In the genomic region with DNA sequence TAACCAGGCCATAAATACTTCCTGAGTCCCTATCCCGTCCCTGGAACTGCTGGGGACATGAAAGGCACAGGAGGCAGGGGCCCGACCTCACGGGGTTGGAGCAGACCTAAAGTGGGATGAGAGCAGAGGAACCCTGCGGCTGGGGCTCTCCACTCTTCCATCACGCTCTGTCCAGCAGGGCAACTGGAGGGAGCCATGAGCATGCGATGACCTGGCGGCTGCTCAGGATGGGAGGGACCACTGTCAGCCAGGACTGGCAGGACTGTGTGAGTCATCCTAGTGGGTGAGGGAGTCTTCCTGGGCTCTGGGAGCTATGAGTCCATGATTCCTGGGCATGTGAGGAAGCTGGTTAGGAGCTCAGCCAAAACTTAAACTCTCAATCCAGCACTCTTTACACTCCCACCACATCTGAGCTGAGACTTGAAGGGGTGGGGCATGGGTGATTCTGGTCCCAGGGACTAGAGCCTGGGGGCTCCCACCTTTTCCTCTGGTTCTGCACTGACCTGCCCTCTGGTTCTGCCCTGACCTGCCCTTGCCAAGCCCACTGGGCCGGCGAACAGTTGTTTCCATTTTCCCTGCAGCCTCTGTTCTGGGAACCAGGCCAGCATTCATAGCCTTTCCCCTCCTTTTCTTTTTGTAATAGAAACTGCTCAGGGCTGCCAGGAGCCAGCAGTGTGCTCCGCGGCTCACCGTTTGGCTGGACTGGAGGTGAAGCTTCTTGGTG, we compare ENCODE assay signal across 1 cellular context.
TF ChIP-seq lines count a peak whose summit lies in the region.

No MANE protein-coding gene starts in this region.

TF ChIP-seq in HepG2, 621 proteins besides CTCF, POLR2A, EP300 and RAD21 (continued from another document and continues in another):
- TF ChIP-seq, protein P1, sequence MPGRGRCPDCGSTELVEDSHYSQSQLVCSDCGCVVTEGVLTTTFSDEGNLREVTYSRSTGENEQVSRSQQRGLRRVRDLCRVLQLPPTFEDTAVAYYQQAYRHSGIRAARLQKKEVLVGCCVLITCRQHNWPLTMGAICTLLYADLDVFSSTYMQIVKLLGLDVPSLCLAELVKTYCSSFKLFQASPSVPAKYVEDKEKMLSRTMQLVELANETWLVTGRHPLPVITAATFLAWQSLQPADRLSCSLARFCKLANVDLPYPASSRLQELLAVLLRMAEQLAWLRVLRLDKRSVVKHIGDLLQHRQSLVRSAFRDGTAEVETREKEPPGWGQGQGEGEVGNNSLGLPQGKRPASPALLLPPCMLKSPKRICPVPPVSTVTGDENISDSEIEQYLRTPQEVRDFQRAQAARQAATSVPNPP (CRISPR knock-in tag; IDR thresholded peaks at IDR 0.05), result no peak
- TF ChIP-seq, protein P2, sequence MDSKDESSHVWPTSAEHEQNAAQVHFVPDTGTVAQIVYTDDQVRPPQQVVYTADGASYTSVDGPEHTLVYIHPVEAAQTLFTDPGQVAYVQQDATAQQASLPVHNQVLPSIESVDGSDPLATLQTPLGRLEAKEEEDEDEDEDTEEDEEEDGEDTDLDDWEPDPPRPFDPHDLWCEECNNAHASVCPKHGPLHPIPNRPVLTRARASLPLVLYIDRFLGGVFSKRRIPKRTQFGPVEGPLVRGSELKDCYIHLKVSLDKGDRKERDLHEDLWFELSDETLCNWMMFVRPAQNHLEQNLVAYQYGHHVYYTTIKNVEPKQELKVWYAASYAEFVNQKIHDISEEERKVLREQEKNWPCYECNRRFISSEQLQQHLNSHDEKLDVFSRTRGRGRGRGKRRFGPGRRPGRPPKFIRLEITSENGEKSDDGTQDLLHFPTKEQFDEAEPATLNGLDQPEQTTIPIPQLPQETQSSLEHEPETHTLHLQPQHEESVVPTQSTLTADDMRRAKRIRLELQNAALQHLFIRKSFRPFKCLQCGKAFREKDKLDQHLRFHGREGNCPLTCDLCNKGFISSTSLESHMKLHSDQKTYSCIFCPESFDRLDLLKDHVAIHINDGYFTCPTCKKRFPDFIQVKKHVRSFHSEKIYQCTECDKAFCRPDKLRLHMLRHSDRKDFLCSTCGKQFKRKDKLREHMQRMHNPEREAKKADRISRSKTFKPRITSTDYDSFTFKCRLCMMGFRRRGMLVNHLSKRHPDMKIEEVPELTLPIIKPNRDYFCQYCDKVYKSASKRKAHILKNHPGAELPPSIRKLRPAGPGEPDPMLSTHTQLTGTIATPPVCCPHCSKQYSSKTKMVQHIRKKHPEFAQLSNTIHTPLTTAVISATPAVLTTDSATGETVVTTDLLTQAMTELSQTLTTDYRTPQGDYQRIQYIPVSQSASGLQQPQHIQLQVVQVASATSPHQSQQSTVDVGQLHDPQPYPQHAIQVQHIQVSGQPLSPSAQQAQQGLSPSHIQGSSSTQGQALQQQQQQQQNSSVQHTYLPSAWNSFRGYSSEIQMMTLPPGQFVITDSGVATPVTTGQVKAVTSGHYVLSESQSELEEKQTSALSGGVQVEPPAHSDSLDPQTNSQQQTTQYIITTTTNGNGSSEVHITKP (CRISPR knock-in tag; IDR thresholded peaks at IDR 0.05; ENCODE audit: low read depth), result peak; percentile 56
- TF ChIP-seq MIER2 (CRISPR knock-in tag; IDR thresholded peaks at IDR 0.05) (peak; percentile 65; the same call in 1 of the 2 replicates), TCF12 (IDR thresholded peaks at IDR 0.05) (no peak), TCF12 (CRISPR knock-in tag; IDR thresholded peaks at IDR 0.05) (no peak), RXRB (CRISPR knock-in tag; IDR thresholded peaks at IDR 0.05; ENCODE audit: borderline replicate concordance) (0 out of 2 replicates have a peak, but pooled peaks have one; percentile 36), RARG (CRISPR knock-in tag; IDR thresholded peaks at IDR 0.05; ENCODE audit: low read depth) (no peak), NCOA5 (CRISPR knock-in tag; IDR thresholded peaks at IDR 0.05) (no peak), SRSF9 (IDR thresholded peaks at IDR 0.05; ENCODE audit: borderline replicate concordance, insufficient read depth, low read depth, low read length, poor library complexity, severe bottlenecking) (no peak), ZEB1 (IDR thresholded peaks at IDR 0.05; ENCODE audit: insufficient replicate concordance, low read depth) (no peak), ATF1 (CRISPR knock-in tag; IDR thresholded peaks at IDR 0.05) (no peak), JUND (CRISPR knock-in tag; IDR thresholded peaks at IDR 0.05) (peak; percentile 85; the same call in 1 of the 2 replicates), ZNF10 (CRISPR knock-in tag; IDR thresholded peaks at IDR 0.05; ENCODE audit: borderline replicate concordance, low read depth) (no peak), ELF4 (CRISPR knock-in tag; IDR thresholded peaks at IDR 0.05; ENCODE audit: borderline replicate concordance) (no peak), ERF (CRISPR knock-in tag; IDR thresholded peaks at IDR 0.05) (peak; percentile 37; the same call in 1 of the 2 replicates), ZNF563 (CRISPR knock-in tag; IDR thresholded peaks at IDR 0.05) (no peak), RXRA (CRISPR knock-in tag; IDR thresholded peaks at IDR 0.05) (no peak), ZNF432 (CRISPR knock-in tag; IDR thresholded peaks at IDR 0.05; ENCODE audit: borderline replicate concordance) (no peak), SCMH1 (CRISPR knock-in tag; IDR thresholded peaks at IDR 0.05; ENCODE audit: borderline replicate concordance) (no peak), JARID2 (CRISPR knock-in tag; IDR thresholded peaks at IDR 0.05; ENCODE audit: insufficient replicate concordance) (no peak), PAWR (CRISPR knock-in tag; IDR thresholded peaks at IDR 0.05; ENCODE audit: borderline replicate concordance) (no peak), ZNF260 (CRISPR knock-in tag; IDR thresholded peaks at IDR 0.05; ENCODE audit: borderline replicate concordance, low read depth) (no peak), ADNP (CRISPR knock-in tag; IDR thresholded peaks at IDR 0.05) (no peak), MZF1 (CRISPR knock-in tag; IDR thresholded peaks at IDR 0.05; ENCODE audit: borderline replicate concordance) (no peak), ZNF672 (CRISPR knock-in tag; IDR thresholded peaks at IDR 0.05) (no peak), NR2C2 (CRISPR knock-in tag; IDR thresholded peaks at IDR 0.05; ENCODE audit: borderline replicate concordance) (no peak), FIP1L1 (IDR thresholded peaks at IDR 0.05; ENCODE audit: borderline replicate concordance, insufficient read depth, low read depth, low read length) (no peak), ZNF790 (CRISPR knock-in tag; IDR thresholded peaks at IDR 0.05; ENCODE audit: borderline replicate concordance) (no peak), PCBP1 (IDR thresholded peaks at IDR 0.05; ENCODE audit: borderline replicate concordance, low read depth, low read length) (no peak)
- TF ChIP-seq, protein P3, sequence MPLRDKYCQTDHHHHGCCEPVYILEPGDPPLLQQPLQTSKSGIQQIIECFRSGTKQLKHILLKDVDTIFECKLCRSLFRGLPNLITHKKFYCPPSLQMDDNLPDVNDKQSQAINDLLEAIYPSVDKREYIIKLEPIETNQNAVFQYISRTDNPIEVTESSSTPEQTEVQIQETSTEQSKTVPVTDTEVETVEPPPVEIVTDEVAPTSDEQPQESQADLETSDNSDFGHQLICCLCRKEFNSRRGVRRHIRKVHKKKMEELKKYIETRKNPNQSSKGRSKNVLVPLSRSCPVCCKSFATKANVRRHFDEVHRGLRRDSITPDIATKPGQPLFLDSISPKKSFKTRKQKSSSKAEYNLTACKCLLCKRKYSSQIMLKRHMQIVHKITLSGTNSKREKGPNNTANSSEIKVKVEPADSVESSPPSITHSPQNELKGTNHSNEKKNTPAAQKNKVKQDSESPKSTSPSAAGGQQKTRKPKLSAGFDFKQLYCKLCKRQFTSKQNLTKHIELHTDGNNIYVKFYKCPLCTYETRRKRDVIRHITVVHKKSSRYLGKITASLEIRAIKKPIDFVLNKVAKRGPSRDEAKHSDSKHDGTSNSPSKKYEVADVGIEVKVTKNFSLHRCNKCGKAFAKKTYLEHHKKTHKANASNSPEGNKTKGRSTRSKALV (CRISPR knock-in tag; IDR thresholded peaks at IDR 0.05), result no peak
- TF ChIP-seq, protein P4, sequence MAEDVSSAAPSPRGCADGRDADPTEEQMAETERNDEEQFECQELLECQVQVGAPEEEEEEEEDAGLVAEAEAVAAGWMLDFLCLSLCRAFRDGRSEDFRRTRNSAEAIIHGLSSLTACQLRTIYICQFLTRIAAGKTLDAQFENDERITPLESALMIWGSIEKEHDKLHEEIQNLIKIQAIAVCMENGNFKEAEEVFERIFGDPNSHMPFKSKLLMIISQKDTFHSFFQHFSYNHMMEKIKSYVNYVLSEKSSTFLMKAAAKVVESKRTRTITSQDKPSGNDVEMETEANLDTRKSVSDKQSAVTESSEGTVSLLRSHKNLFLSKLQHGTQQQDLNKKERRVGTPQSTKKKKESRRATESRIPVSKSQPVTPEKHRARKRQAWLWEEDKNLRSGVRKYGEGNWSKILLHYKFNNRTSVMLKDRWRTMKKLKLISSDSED (CRISPR knock-in tag; IDR thresholded peaks at IDR 0.05), result no peak
- TF ChIP-seq, protein P5, sequence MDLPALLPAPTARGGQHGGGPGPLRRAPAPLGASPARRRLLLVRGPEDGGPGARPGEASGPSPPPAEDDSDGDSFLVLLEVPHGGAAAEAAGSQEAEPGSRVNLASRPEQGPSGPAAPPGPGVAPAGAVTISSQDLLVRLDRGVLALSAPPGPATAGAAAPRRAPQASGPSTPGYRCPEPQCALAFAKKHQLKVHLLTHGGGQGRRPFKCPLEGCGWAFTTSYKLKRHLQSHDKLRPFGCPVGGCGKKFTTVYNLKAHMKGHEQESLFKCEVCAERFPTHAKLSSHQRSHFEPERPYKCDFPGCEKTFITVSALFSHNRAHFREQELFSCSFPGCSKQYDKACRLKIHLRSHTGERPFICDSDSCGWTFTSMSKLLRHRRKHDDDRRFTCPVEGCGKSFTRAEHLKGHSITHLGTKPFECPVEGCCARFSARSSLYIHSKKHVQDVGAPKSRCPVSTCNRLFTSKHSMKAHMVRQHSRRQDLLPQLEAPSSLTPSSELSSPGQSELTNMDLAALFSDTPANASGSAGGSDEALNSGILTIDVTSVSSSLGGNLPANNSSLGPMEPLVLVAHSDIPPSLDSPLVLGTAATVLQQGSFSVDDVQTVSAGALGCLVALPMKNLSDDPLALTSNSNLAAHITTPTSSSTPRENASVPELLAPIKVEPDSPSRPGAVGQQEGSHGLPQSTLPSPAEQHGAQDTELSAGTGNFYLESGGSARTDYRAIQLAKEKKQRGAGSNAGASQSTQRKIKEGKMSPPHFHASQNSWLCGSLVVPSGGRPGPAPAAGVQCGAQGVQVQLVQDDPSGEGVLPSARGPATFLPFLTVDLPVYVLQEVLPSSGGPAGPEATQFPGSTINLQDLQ (CRISPR knock-in tag; IDR thresholded peaks at IDR 0.05), result no peak
- TF ChIP-seq, protein P6, sequence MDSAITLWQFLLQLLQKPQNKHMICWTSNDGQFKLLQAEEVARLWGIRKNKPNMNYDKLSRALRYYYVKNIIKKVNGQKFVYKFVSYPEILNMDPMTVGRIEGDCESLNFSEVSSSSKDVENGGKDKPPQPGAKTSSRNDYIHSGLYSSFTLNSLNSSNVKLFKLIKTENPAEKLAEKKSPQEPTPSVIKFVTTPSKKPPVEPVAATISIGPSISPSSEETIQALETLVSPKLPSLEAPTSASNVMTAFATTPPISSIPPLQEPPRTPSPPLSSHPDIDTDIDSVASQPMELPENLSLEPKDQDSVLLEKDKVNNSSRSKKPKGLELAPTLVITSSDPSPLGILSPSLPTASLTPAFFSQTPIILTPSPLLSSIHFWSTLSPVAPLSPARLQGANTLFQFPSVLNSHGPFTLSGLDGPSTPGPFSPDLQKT (CRISPR knock-in tag; IDR thresholded peaks at IDR 0.05; ENCODE audit: borderline replicate concordance), result no peak
- TF ChIP-seq, protein P7, sequence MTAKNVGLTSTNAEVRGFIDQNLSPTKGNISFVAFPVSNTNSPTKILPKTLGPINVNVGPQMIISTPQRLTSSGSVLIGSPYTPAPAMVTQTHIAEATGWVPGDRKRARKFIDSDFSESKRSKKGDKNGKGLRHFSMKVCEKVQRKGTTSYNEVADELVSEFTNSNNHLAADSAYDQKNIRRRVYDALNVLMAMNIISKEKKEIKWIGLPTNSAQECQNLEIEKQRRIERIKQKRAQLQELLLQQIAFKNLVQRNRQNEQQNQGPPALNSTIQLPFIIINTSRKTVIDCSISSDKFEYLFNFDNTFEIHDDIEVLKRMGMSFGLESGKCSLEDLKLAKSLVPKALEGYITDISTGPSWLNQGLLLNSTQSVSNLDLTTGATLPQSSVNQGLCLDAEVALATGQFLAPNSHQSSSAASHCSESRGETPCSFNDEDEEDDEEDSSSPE (CRISPR knock-in tag; IDR thresholded peaks at IDR 0.05), result no peak
- TF ChIP-seq, protein P8, sequence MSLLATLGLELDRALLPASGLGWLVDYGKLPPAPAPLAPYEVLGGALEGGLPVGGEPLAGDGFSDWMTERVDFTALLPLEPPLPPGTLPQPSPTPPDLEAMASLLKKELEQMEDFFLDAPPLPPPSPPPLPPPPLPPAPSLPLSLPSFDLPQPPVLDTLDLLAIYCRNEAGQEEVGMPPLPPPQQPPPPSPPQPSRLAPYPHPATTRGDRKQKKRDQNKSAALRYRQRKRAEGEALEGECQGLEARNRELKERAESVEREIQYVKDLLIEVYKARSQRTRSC (CRISPR knock-in tag; IDR thresholded peaks at IDR 0.05; ENCODE audit: low read depth), result no peak
- TF ChIP-seq, protein P9, sequence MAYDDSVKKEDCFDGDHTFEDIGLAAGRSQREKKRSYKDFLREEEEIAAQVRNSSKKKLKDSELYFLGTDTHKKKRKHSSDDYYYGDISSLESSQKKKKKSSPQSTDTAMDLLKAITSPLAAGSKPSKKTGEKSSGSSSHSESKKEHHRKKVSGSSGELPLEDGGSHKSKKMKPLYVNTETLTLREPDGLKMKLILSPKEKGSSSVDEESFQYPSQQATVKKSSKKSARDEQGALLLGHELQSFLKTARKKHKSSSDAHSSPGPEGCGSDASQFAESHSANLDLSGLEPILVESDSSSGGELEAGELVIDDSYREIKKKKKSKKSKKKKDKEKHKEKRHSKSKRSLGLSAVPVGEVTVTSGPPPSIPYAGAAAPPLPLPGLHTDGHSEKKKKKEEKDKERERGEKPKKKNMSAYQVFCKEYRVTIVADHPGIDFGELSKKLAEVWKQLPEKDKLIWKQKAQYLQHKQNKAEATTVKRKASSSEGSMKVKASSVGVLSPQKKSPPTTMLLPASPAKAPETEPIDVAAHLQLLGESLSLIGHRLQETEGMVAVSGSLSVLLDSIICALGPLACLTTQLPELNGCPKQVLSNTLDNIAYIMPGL (CRISPR knock-in tag; IDR thresholded peaks at IDR 0.05; ENCODE audit: borderline replicate concordance in 1 of 2, low read depth in 1 of 2), result no peak
- TF ChIP-seq, protein P10, sequence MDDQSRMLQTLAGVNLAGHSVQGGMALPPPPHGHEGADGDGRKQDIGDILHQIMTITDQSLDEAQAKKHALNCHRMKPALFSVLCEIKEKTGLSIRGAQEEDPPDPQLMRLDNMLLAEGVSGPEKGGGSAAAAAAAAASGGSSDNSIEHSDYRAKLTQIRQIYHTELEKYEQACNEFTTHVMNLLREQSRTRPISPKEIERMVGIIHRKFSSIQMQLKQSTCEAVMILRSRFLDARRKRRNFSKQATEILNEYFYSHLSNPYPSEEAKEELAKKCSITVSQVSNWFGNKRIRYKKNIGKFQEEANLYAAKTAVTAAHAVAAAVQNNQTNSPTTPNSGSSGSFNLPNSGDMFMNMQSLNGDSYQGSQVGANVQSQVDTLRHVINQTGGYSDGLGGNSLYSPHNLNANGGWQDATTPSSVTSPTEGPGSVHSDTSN (CRISPR knock-in tag; IDR thresholded peaks at IDR 0.05; ENCODE audit: borderline replicate concordance), result no peak
